ENCODE assay signal across 8 cellular contexts in the genomic region with DNA sequence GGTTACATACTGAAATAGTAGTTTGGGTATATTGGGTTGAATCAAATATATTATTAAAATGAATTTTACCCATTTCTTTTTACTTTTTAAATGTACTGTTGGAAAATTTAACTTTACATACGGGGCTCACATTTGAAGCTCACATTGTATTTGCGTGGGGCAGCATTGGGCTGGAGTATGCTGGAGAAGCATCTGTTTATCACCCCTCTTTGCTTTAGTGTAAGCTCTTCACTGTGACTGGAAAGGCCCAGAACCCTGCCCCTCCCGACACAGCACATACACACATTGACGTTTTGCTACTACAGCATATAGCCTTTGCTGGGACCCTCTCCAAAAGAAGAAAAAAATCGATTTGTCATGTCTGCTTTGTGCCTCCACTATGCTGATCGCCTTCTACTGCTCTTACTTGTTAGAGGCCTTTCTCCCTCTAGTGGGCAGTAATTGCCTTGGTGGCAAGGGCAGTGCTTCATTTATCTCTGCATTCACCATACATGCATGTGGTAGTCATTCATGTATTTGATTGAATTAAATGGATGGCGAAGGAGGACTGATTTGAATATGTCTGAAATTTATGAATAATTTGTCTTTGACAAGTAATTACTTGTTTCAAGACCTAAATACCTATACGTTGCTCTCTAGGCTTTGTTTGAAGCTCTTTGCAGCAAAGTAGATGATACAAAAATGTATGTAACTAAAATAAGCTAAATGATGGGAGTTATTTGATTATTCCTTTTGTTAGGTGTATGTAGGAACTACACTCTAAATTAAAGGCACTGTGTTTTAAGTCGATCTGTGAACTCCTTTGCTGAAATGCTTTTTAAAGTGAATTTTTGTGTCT. TPM values are rescaled to one million over a fixed set of nuclear protein-coding genes. Genes with fewer than 3 reads are reported as not detected.
A peak's percentile ranks its signal among the peaks of the same experiment; 100 is the strongest.
DNase-seq lines count a peak whose midpoint lies in the region; ATAC-seq and TF ChIP-seq lines count a peak whose summit lies in the region.

No MANE protein-coding gene starts in this region.

- DNase-seq in activated naive CD4-positive, alpha-beta T cell (lab: John Stamatoyannopoulos, UW), result no peak
- peak; percentile 57 for DNase-seq in MV-4-11 (lab: John Stamatoyannopoulos, UW)
- no peak for DNase-seq in activated B cell treated with CpG ODN at 0.5 μM for 24 hours
- no peak for DNase-seq in Right ventricle myocardium superior
- peak; percentile 55 for DNase-seq in retina
- no peak for DNase-seq in stimulated activated CD4-positive, alpha-beta T cell treated with anti-CD3 and anti-CD28 coated beads, Interleukin-2, amount 100 ng/mL, for 48 hours

- POLR2A ChIA-PET in activated B cell treated with CpG ODN at 0.5 μM for 24 hours (lab: Charles Lee), result no interaction called here

- H3K27me3 Mint-ChIP-seq in activated naive CD4-positive, alpha-beta T cell treated with anti-CD3 and anti-CD28 coated beads, Interleukin-2, amount 50 U/mL, for 24 hours, result no peaks in the 10 kb centered on the region
- H3K27me3 Mint-ChIP-seq in activated B cell treated with CpG ODN at 0.5 μM for 24 hours, result no peaks in the 10 kb centered on the region

- CTCF ChIA-PET in activated B cell treated with CpG ODN at 0.5 μM for 24 hours (lab: Charles Lee), result interaction anchor here (1.1 to 1.5 kb wide), 2 partner anchors 21 to 376 kb away, joined by 4 to 5 read pairs; no protein-coding TSS in a partner anchor

- no peak for TF ChIP-seq CTCF in activated B cell treated with CpG ODN at 0.5 μM for 24 hours (IDR thresholded peaks at IDR 0.05)

- H3K27ac Mint-ChIP-seq in activated naive CD4-positive, alpha-beta T cell treated with anti-CD3 and anti-CD28 coated beads, Interleukin-2, amount 50 U/mL, for 24 hours, result peak overlapping the region; percentile 20
- H3K27ac Mint-ChIP-seq in activated B cell treated with CpG ODN at 0.5 μM for 24 hours, result no peak overlapping the region

- no peaks in the 10 kb centered on the region for H3K9me3 Mint-ChIP-seq in activated naive CD4-positive, alpha-beta T cell treated with anti-CD3 and anti-CD28 coated beads, Interleukin-2, amount 50 U/mL, for 24 hours
- H3K9me3 Mint-ChIP-seq in activated B cell treated with CpG ODN at 0.5 μM for 24 hours, result no peaks in the 10 kb centered on the region

- intact Hi-C loops in activated B cell treated with CpG ODN at 0.5 μM for 24 hours (cut with micrococcal nuclease) (loop anchor here (5.0 kb wide), 1 partner anchor 34 kb away; no protein-coding TSS in a partner anchor), Right ventricle myocardium superior (cut with DNase I) (no loop called here)

- H3K4me1 Mint-ChIP-seq in activated naive CD4-positive, alpha-beta T cell treated with anti-CD3 and anti-CD28 coated beads, Interleukin-2, amount 50 U/mL, for 24 hours, result peaks cover 9% of the 10 kb centered on the region
- peaks cover 12% of the 10 kb centered on the region for H3K4me1 Mint-ChIP-seq in activated B cell treated with CpG ODN at 0.5 μM for 24 hours

- ATAC-seq in activated B cell treated with CpG ODN at 0.5 μM for 24 hours (ENCODE audit: low read depth), result peak; percentile 47
- ATAC-seq in Right ventricle myocardium superior (ENCODE audit: poor library complexity), result peak; percentile 79
- no peak for ATAC-seq in GM21390 (IDR thresholded peaks at IDR 0.05; ENCODE audit: unreplicated experiment)

- no peak overlapping the region for H3K4me3 Mint-ChIP-seq in activated naive CD4-positive, alpha-beta T cell treated with anti-CD3 and anti-CD28 coated beads, Interleukin-2, amount 50 U/mL, for 24 hours
- no peak overlapping the region for H3K4me3 Mint-ChIP-seq in activated B cell treated with CpG ODN at 0.5 μM for 24 hours

- peaks cover 12% of the 10 kb centered on the region for H3K36me3 Mint-ChIP-seq in activated naive CD4-positive, alpha-beta T cell treated with anti-CD3 and anti-CD28 coated beads, Interleukin-2, amount 50 U/mL, for 24 hours
- peaks cover 69% of the 10 kb centered on the region for H3K36me3 Mint-ChIP-seq in activated B cell treated with CpG ODN at 0.5 μM for 24 hours (ENCODE audit: low read depth)

RNA-seq across cellular contexts. Expression of gene VAPA, which starts 37.4 kb away (rescaled TPM):
- 114 and 124 TPM in 2 replicates for total RNA-seq in activated B cell treated with CpG ODN at 0.5 μM for 24 hours
- 189 TPM for total RNA-seq in Right ventricle myocardium superior

Comparison
In these comparisons a context has a peak if more than half of its experiments do, and no peak if none do; other contexts are left out.
1. DNase-seq: peak in MV-4-11 (single experiment) and retina (single experiment); none in activated naive CD4-positive, alpha-beta T cell (0 of 4), activated B cell treated with CpG ODN at 0.5 μM for 24 hours (single experiment), Right ventricle myocardium superior (single experiment) and stimulated activated CD4-positive, alpha-beta T cell treated with anti-CD3 and anti-CD28 coated beads, Interleukin-2, amount 100 ng/mL, for 48 hours (0 of 2).